ENCODE assay signal across 1 cellular context in the genomic region with DNA sequence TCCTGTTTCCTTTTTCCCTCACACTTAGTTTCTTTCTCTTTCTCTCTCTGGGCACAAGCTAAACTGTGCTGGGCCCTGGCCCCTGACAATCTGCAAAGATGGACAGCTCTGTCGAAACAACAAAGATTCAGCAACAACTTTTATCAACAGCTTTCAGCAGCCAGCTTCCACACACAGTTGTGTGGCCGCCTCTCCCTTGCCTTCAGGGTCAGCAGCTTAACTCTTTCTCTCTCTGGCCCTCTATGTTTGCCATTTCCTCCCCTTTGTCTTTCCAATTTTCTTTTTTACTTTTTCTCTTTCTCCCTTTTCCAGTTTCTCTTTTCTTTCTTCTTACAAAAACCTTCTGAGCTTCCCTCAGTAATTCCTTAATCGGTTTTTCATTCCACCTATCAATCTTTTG.
TF ChIP-seq lines count a peak whose summit lies in the region.

No MANE protein-coding gene starts in this region.

TF ChIP-seq in GM23338, 12 proteins besides CTCF, POLR2A, EP300 and RAD21:
- no peak for TF ChIP-seq EZH2phosphoT487 (IDR thresholded peaks at IDR 0.05; ENCODE audit: unreplicated experiment)
